Comparison of ENCODE assay signal across 8 cellular contexts in genomic region chr5:141001854-141002666, GRCh38. TPM values are rescaled to one million over a fixed set of nuclear protein-coding genes. Genes with fewer than 3 reads are reported as not detected.
DNase-seq lines count a peak whose midpoint lies in the region; ATAC-seq and TF ChIP-seq lines count a peak whose summit lies in the region.

No MANE protein-coding gene starts in this region.

- WGBS in esophagus, 2 donors = 3 to 5% methylated on average over 19 of the region's 19 CpGs

- peaks cover 6% of the 10 kb centered on the region for H3K4me1 Mint-ChIP-seq in activated CD8-positive, alpha-beta T cell treated with anti-CD3 and anti-CD28 coated beads for 36 hours (ENCODE audit: low read depth)

- intact Hi-C loops in activated CD8-positive, alpha-beta T cell treated with anti-CD3 and anti-CD28 coated beads for 36 hours (cut with micrococcal nuclease) = no loop called here

- no peak for ATAC-seq in activated CD8-positive, alpha-beta T cell treated with anti-CD3 and anti-CD28 coated beads for 36 hours
- ATAC-seq in GM19324 (IDR thresholded peaks at IDR 0.05; ENCODE audit: low FRiP score, unreplicated experiment) = no peak

- POLR2A ChIA-PET in activated CD8-positive, alpha-beta T cell treated with anti-CD3 and anti-CD28 coated beads for 36 hours (lab: Charles Lee) = no interaction called here

- H3K27me3 Mint-ChIP-seq in activated CD8-positive, alpha-beta T cell treated with anti-CD3 and anti-CD28 coated beads for 36 hours = peaks cover 27% of the 10 kb centered on the region

- no peak for TF ChIP-seq CTCF in parathyroid adenoma (IDR thresholded peaks at IDR 0.05)
- no peak for TF ChIP-seq CTCF in activated CD8-positive, alpha-beta T cell treated with anti-CD3 and anti-CD28 coated beads for 36 hours (IDR thresholded peaks at IDR 0.05)

- H3K27ac Mint-ChIP-seq in activated CD8-positive, alpha-beta T cell treated with anti-CD3 and anti-CD28 coated beads for 36 hours = no peak overlapping the region

- peak overlapping the region; percentile 59 for H3K4me2 ChIP-seq in parathyroid adenoma (ENCODE audit: low read length)

- CTCF ChIA-PET in activated CD8-positive, alpha-beta T cell treated with anti-CD3 and anti-CD28 coated beads for 36 hours (lab: Charles Lee) = no interaction called here

- H3K9ac ChIP-seq in ES-I3 (ENCODE audit: low read depth, low read length) (peak overlapping the region; percentile 80), parathyroid adenoma (no peak overlapping the region)

- H3K9me3 ChIP-seq in ES-I3 (ENCODE audit: control insufficient read depth, insufficient read depth, low read length) (no peaks in the 10 kb centered on the region), esophagus (ENCODE audit: control insufficient read depth in 2 of 2, insufficient read depth in 1 of 2, low read depth in 1 of 2, low read length in 1 of 2) (no peaks in the 10 kb centered on the region), parathyroid adenoma (ENCODE audit: control insufficient read depth, low read length) (no peaks in the 10 kb centered on the region)

- H3K4me3 ChIP-seq in esophagus (ENCODE audit: low read depth in 1 of 2, low read length in 2 of 2) = peak overlapping the region; percentile 0 to 1
- peak overlapping the region; percentile 33 for H3K4me3 ChIP-seq in parathyroid adenoma (ENCODE audit: low read depth, low read length)

- DNase-seq in NCI-H748 (lab: John Stamatoyannopoulos, UW; ENCODE audit: unreplicated experiment) (peak; percentile 90), SW 1271 (lab: John Stamatoyannopoulos, UW) (no peak)
- DNase-seq in activated CD8-positive, alpha-beta T cell treated with anti-CD3 and anti-CD28 coated beads for 36 hours = no peak
- no peak for DNase-seq in stimulated activated CD4-positive, alpha-beta T cell treated with anti-CD3 and anti-CD28 coated beads, Interleukin-4, amount 100 ng/mL, for 24 hours

- H3K36me3 ChIP-seq in ES-I3 (ENCODE audit: insufficient read depth, low read length) (no peaks in the 10 kb centered on the region), esophagus (ENCODE audit: control insufficient read depth in 2 of 2, insufficient read depth in 2 of 2, low read length in 1 of 2) (no peaks in the 10 kb centered on the region), parathyroid adenoma (ENCODE audit: control insufficient read depth, insufficient read depth, low read length) (no peaks in the 10 kb centered on the region)

- H3K4me1 ChIP-seq in ES-I3 (ENCODE audit: insufficient read depth, low read length) = peaks cover 32% of the 10 kb centered on the region
- H3K4me1 ChIP-seq in esophagus (ENCODE audit: control insufficient read depth in 2 of 2, insufficient read depth in 2 of 2, low read length in 1 of 2) = no peaks in the 10 kb centered on the region
- no peaks in the 10 kb centered on the region for H3K4me1 ChIP-seq in parathyroid adenoma

- H3K4me3 Mint-ChIP-seq in activated CD8-positive, alpha-beta T cell treated with anti-CD3 and anti-CD28 coated beads for 36 hours = no peak overlapping the region

- H3K79me2 ChIP-seq in parathyroid adenoma = peaks cover 18% of the 10 kb centered on the region

- peak overlapping the region; percentile 75 for H2AFZ ChIP-seq in parathyroid adenoma

- H3K9me3 Mint-ChIP-seq in activated CD8-positive, alpha-beta T cell treated with anti-CD3 and anti-CD28 coated beads for 36 hours = no peaks in the 10 kb centered on the region

- H3K27ac ChIP-seq in esophagus (ENCODE audit: low read depth in 2 of 2, low read length in 1 of 2) = no peak overlapping the region
- H3K27ac ChIP-seq in parathyroid adenoma = peak overlapping the region; percentile 74

- H3K27me3 ChIP-seq in esophagus (ENCODE audit: control insufficient read depth in 1 of 2, insufficient read depth in 2 of 2, low read length in 2 of 2) (peaks cover 0 to 3% of the 10 kb centered on the region in 2 donors), parathyroid adenoma (ENCODE audit: control insufficient read depth, insufficient read depth, low read length) (no peaks in the 10 kb centered on the region)

- no peaks in the 10 kb centered on the region for H3K36me3 Mint-ChIP-seq in activated CD8-positive, alpha-beta T cell treated with anti-CD3 and anti-CD28 coated beads for 36 hours (ENCODE audit: low read depth)

RNA-seq across cellular contexts. Expression of gene PCDHAC2, which starts 35.8 kb away (rescaled TPM):
- polyA plus RNA-seq in esophagus = under 1 TPM; 0.02 to 0.06 TPM
- total RNA-seq in activated CD8-positive, alpha-beta T cell treated with anti-CD3 and anti-CD28 coated beads for 36 hours = not detected

RNA-seq across cellular contexts. Expression of gene PCDHB1, which starts 49.1 kb away (rescaled TPM):
- polyA plus RNA-seq in esophagus = not detected
- total RNA-seq in activated CD8-positive, alpha-beta T cell treated with anti-CD3 and anti-CD28 coated beads for 36 hours = not detected
